Comparison of ENCODE assay signal across 11 cellular contexts in genomic region chr16:11170201-11170600, GRCh38.
"Had no signal": no experiment of that assay in that cellular context is flagged by ENCODE, and none has a peak within 500 bp of the region (broad histone marks: within the 10 kb centered on the region; RNA-seq: fewer than 3 reads in every experiment).

No MANE protein-coding gene starts in this region.

- H3K9me3 Mint-ChIP-seq: activated naive CD4-positive, alpha-beta T cell treated with anti-CD3 and anti-CD28 coated beads for 36 hours had no signal

- ATAC-seq: gastroesophageal sphincter, heart right ventricle, left lung, psoas muscle, right cardiac atrium had no signal

- H3K27ac Mint-ChIP-seq: activated naive CD4-positive, alpha-beta T cell treated with anti-CD3 and anti-CD28 coated beads for 36 hours had no signal

- DNase-seq: activated naive CD4-positive, alpha-beta T cell treated with anti-CD3 and anti-CD28 coated beads for 36 hours; heart right ventricle; left lung; mammary epithelial cell; psoas muscle; right cardiac atrium; stimulated activated CD4-positive, alpha-beta T cell treated with anti-CD3 and anti-CD28 coated beads, Interleukin-2, amount 100 ng/mL, for 24 hours; stomach; SW 1271; trophoblast cell had no signal

- H3K4me3 Mint-ChIP-seq: activated naive CD4-positive, alpha-beta T cell treated with anti-CD3 and anti-CD28 coated beads for 36 hours had no signal
